26 cellular contexts compared by ENCODE assay signal in the genomic region with DNA sequence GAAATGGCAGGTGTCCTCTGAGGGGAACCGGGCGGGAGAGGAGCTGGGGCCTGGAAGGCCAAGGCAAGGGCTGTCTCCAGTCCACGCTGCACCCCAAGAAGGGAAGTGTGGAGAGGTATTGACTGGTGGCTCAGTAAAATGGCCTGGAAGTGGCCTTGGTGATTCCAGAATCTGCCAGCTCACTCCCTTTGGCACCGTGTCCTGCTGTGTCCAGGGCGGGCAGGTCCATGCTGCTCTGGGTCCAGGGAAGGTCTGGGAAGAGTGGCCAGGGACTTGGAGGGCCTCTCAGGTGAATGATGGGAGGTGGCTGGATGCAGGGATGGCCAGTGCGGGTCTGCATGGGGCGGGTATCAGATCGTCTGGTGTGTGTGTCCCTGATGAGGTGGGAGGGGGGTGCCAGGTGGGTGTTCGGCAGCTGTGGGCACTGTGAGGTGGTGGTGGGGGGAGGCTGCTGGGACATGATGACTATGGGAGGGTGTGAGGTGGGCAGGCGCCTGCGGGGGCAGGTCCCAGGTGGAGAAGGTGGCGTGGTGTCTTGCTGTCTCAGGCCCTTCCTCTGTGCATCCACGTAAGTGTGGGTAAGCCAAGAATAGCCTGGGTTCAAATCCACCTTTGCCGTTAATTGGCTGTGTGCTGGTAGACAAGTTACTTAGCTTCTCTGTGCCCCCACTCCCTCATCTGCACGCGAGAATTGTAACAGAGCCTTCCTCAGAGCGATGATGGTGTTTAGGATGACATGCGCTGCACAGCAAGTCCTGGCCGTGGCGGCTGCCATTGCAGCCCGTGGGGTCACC. TPM values are rescaled to one million over a fixed set of nuclear protein-coding genes. Genes with fewer than 3 reads are reported as not detected.
DNase-seq lines count a peak whose midpoint lies in the region; ATAC-seq and TF ChIP-seq lines count a peak whose summit lies in the region.
"Had no signal": no experiment of that assay in that cellular context is flagged by ENCODE, and none has a peak within 500 bp of the region (broad histone marks: within the 10 kb centered on the region; RNA-seq: fewer than 3 reads in every experiment).

No MANE protein-coding gene starts in this region.

- peaks cover 78% of the 10 kb centered on the region for H3K79me2 ChIP-seq in SK-N-SH (ENCODE audit: insufficient read depth)

- H3K9ac ChIP-seq in BLaER1 (no peak overlapping the region), SK-N-SH (no peak overlapping the region)

- no peaks in the 10 kb centered on the region for H3K9me2 ChIP-seq in SK-N-SH

- WGBS in SK-N-SH (ENCODE audit: low lambda C conversion rate): 91% methylated on average over 16 of the region's 21 CpGs

- TF ChIP-seq EP300 in SK-N-SH (IDR thresholded peaks at IDR 0.05; ENCODE audit: borderline replicate concordance in 1 of 2, low read depth in 1 of 2, low read length in 1 of 2): no peak

- H3K36me3 Mint-ChIP-seq in osteocyte (ENCODE audit: unreplicated experiment): no peaks in the 10 kb centered on the region
- H3K36me3 Mint-ChIP-seq: naive thymus-derived CD8-positive, alpha-beta T cell had no signal

- H3K4me1 ChIP-seq in BLaER1 (peaks cover 90% of the 10 kb centered on the region), SK-N-SH (ENCODE audit: control insufficient read depth in 1 of 2, insufficient read depth in 2 of 2, low read depth in 1 of 2, low read length in 1 of 2) (peaks cover 6 to 17% of the 10 kb centered on the region in 2 experiments; a peak in 3 of 4 replicates)

- no peaks in the 10 kb centered on the region for H3K27me3 Mint-ChIP-seq in osteocyte (ENCODE audit: unreplicated experiment)
- H3K27me3 Mint-ChIP-seq: activated CD4-positive, alpha-beta T cell treated with anti-CD3 and anti-CD28 coated beads for 36 hours; B cell; stimulated activated naive CD8-positive, alpha-beta T cell treated with anti-CD3 and anti-CD28 coated beads, Interleukin-15, Interleukin-2, amounts not matched to agents 100 ng/mL and 50 ng/mL, for 24 hours had no signal

- peak overlapping the region; percentile 96 for H3K4me2 ChIP-seq in BLaER1
- H3K4me2 ChIP-seq in SK-N-SH: no peak overlapping the region

- H3K9me3 ChIP-seq in BLaER1 (no peaks in the 10 kb centered on the region), SK-N-SH (no peaks in the 10 kb centered on the region)
- H3K9me3 ChIP-seq: esophagus muscularis mucosa, gastrocnemius medialis, transverse colon had no signal

- POLR2A ChIA-PET in SK-N-SH (lab: Yijun Ruan, JAX): interaction anchor here (1.6 kb wide), 1 partner anchor 17 kb away, joined by 5 read pairs; no protein-coding TSS in a partner anchor

- no peak overlapping the region for H2AFZ ChIP-seq in SK-N-SH (ENCODE audit: low read depth)

- ATAC-seq in GM18909 (IDR thresholded peaks at IDR 0.05; ENCODE audit: poor library complexity, unreplicated experiment): no peak
- ATAC-seq: activated CD4-positive, alpha-beta T cell treated with anti-CD3 and anti-CD28 coated beads for 36 hours; HCT116; naive thymus-derived CD8-positive, alpha-beta T cell had no signal

- no peak for TF ChIP-seq CTCF in osteocyte (IDR thresholded peaks at IDR 0.05)
- TF ChIP-seq CTCF in SK-N-SH (IDR thresholded peaks at IDR 0.05): no peak

- TF ChIP-seq RAD21 in SK-N-SH (IDR thresholded peaks at IDR 0.05; ENCODE audit: low read length): no peak

- no peaks in the 10 kb centered on the region for H3F3A ChIP-seq in SK-N-SH (replicated peaks; ENCODE audit: insufficient read depth)

- no peak overlapping the region for H3K27ac Mint-ChIP-seq in osteocyte (ENCODE audit: unreplicated experiment)
- H3K27ac Mint-ChIP-seq: activated CD4-positive, alpha-beta T cell treated with anti-CD3 and anti-CD28 coated beads for 36 hours; stimulated activated naive CD8-positive, alpha-beta T cell treated with anti-CD3 and anti-CD28 coated beads, Interleukin-15, Interleukin-2, amounts not matched to agents 100 ng/mL and 50 ng/mL, for 24 hours had no signal

- no peaks in the 10 kb centered on the region for H3K9me3 Mint-ChIP-seq in osteocyte (ENCODE audit: unreplicated experiment)
- H3K9me3 Mint-ChIP-seq: naive thymus-derived CD8-positive, alpha-beta T cell; stimulated activated naive CD8-positive, alpha-beta T cell treated with anti-CD3 and anti-CD28 coated beads, Interleukin-15, Interleukin-2, amounts not matched to agents 100 ng/mL and 50 ng/mL, for 24 hours had no signal

- CTCF ChIA-PET in SK-N-SH (lab: Yijun Ruan, JAX): interaction anchor here (0.7 kb wide), 1 partner anchor 36 kb away, joined by 3 read pairs; no protein-coding TSS in a partner anchor

- H3K27me3 ChIP-seq in BLaER1 (no peaks in the 10 kb centered on the region), SK-N-SH (ENCODE audit: insufficient read depth) (no peaks in the 10 kb centered on the region)
- H3K27me3 ChIP-seq: esophagus muscularis mucosa, gastrocnemius medialis, transverse colon had no signal

- peaks cover 7% of the 10 kb centered on the region for H3K4me1 Mint-ChIP-seq in osteocyte (ENCODE audit: unreplicated experiment)

- H4K20me1 ChIP-seq in BLaER1 (peaks cover 56% of the 10 kb centered on the region), SK-N-SH (ENCODE audit: insufficient read depth) (peaks cover 65% of the 10 kb centered on the region)

- DNase-seq in NCI-H146 (lab: John Stamatoyannopoulos, UW) (peak; percentile 22), NCI-H146 treated with DMSO at 0.1 percent for 48 hours (lab: John Stamatoyannopoulos, UW; ENCODE audit: unreplicated experiment) (no peak), ecto neural progenitor cell (ENCODE audit: low spot score) (peak; percentile 40), osteocyte (ENCODE audit: extremely low spot score, unreplicated experiment) (peak; percentile 83), NCI-H2227 treated with DMSO at 0.1 percent for 48 hours (lab: John Stamatoyannopoulos, UW) (no peak), SK-N-SH (no peak)
- DNase-seq: activated CD4-positive, alpha-beta T cell treated with anti-CD3 and anti-CD28 coated beads for 36 hours; activated gamma-delta T cell treated with Interleukin-2 at 50 U/mL for 16 hours; amygdala; cerebellar nuclear complex; effector memory CD4-positive, alpha-beta T cell; EL; gastrocnemius medialis; kidney glomerular epithelial cell; NCI-H526 treated with DMSO at 0.1 percent for 48 hours; small intestine; stimulated activated CD4-positive, alpha-beta T cell treated with anti-CD3 and anti-CD28 coated beads, Interleukin-2, amount 100 ng/mL, for 48 hours; SW 1271; transverse colon had no signal

- no peak overlapping the region for H3K4me3 Mint-ChIP-seq in osteocyte (ENCODE audit: unreplicated experiment)
- H3K4me3 Mint-ChIP-seq: activated CD4-positive, alpha-beta T cell treated with anti-CD3 and anti-CD28 coated beads for 36 hours; B cell; naive thymus-derived CD8-positive, alpha-beta T cell; stimulated activated naive CD8-positive, alpha-beta T cell treated with anti-CD3 and anti-CD28 coated beads, Interleukin-15, Interleukin-2, amounts not matched to agents 100 ng/mL and 50 ng/mL, for 24 hours had no signal

- H3K27ac ChIP-seq in BLaER1: peak overlapping the region; percentile 56
- no peak overlapping the region for H3K27ac ChIP-seq in SK-N-SH (ENCODE audit: low read depth in 2 of 2, low read length in 1 of 2)
- H3K27ac ChIP-seq: esophagus muscularis mucosa, gastrocnemius medialis, transverse colon had no signal

- H3K4me3 ChIP-seq in BLaER1: no peak overlapping the region
- no peak overlapping the region for H3K4me3 ChIP-seq in SK-N-SH (ENCODE audit: low read depth in 2 of 2, low read length in 1 of 2)
- H3K4me3 ChIP-seq: esophagus muscularis mucosa, gastrocnemius medialis, transverse colon had no signal

- H3K36me3 ChIP-seq in BLaER1 (peaks cover 46% of the 10 kb centered on the region), SK-N-SH (replicated peaks in 1 of 2; ENCODE audit: control insufficient read depth in 1 of 2, insufficient read depth in 2 of 2, low read length in 1 of 2) (peaks cover 0 to 3% of the 10 kb centered on the region in 2 experiments)
- H3K36me3 ChIP-seq: esophagus muscularis mucosa, gastrocnemius medialis, transverse colon had no signal

TF ChIP-seq in SK-N-SH, 30 proteins besides CTCF, POLR2A, EP300 and RAD21:
- TF ChIP-seq ZBTB33 (IDR thresholded peaks at IDR 0.05; ENCODE audit: borderline replicate concordance, low read depth) (no peak), EZH2phosphoT487 (IDR thresholded peaks at IDR 0.05; ENCODE audit: borderline replicate concordance, low read depth) (no peak)

RNA-seq across cellular contexts. Expression of gene RGS12, which starts 17.7 kb away (rescaled TPM):
- total RNA-seq in osteocyte: 32.5 and 35.6 TPM in 2 replicates
- 11.4 and 18.4 TPM in 2 replicates for polyA plus RNA-seq in SK-N-SH (2012; rRNA removed)
- 7.2 and 9.5 TPM in 2 replicates for polyA plus RNA-seq in SK-N-SH (2012; cell fraction: cytosol; rRNA removed)
- polyA plus RNA-seq in SK-N-SH (2012; cell fraction: nucleus; rRNA removed): 50.2 and 78.3 TPM in 2 replicates

Comparison
In these comparisons a context has a peak if more than half of its experiments do, and no peak if none do; other contexts are left out.
1. DNase-seq: peak in NCI-H146 (single experiment), ecto neural progenitor cell (single experiment) and osteocyte (single experiment); none in NCI-H146 treated with DMSO at 0.1 percent for 48 hours (single experiment), NCI-H2227 treated with DMSO at 0.1 percent for 48 hours (single experiment) and SK-N-SH (single experiment).